In the genomic region with DNA sequence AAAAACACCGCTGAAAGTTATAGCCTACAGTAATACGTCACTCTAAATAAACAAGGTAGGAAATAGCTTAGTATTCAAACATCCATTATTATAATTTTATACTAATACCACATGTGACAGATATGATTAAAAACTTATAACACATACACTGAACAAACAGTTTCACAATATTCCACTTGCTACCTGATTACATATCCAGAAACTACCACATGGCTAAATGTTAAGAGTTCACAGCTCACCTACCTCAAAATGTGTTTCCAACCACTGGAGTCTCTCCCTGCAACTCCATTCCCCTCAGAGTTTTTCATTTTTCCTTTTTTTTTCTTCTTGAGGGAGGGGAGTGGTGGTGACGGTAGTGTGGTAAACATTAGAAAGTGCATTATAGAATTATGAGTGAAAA, we compare ENCODE assay signal across 21 cellular contexts. TPM values are rescaled to one million over a fixed set of nuclear protein-coding genes. Genes with fewer than 3 reads are reported as not detected.
A peak's percentile ranks its signal among the peaks of the same experiment; 100 is the strongest.
DNase-seq lines count a peak whose midpoint lies in the region; ATAC-seq, FAIRE-seq and TF ChIP-seq lines count a peak whose summit lies in the region.
"Had no signal": no experiment of that assay in that cellular context is flagged by ENCODE, and none has a peak within 500 bp of the region (broad histone marks: within the 10 kb centered on the region; RNA-seq: fewer than 3 reads in every experiment).

No MANE protein-coding gene starts in this region.

- peaks cover 78% of the 10 kb centered on the region for H3K4me1 Mint-ChIP-seq in activated naive CD4-positive, alpha-beta T cell treated with anti-CD3 and anti-CD28 coated beads, Interleukin-2, amount 50 U/mL, for 24 hours
- peaks cover 54 to 81% (median 59%) of the 10 kb centered on the region in 4 donors for H3K4me1 Mint-ChIP-seq in CD4-positive, CD25-positive, alpha-beta regulatory T cell

- in situ Hi-C loops in K562 (cut with MboI): no loop called here
- in situ Hi-C loops in KBM-7 (cut with MboI; ENCODE audit: low pct_unique_long_range_greater_than_20kb, low sequenced_read_pairs): no loop called here
- in situ Hi-C loops in brain microvascular endothelial cell (cut with HindIII; ENCODE audit: low pct_ligation_motif_present, low sequenced_read_pairs): no loop called here

- peaks cover 14% of the 10 kb centered on the region for H3K36me3 Mint-ChIP-seq in activated naive CD4-positive, alpha-beta T cell treated with anti-CD3 and anti-CD28 coated beads, Interleukin-2, amount 50 U/mL, for 24 hours
- peaks cover 17% of the 10 kb centered on the region for H3K36me3 Mint-ChIP-seq in CD4-positive, CD25-positive, alpha-beta regulatory T cell

- H2AFZ ChIP-seq in K562 (ENCODE audit: low read depth, low read length): no peak overlapping the region

- POLR2A ChIA-PET in K562 (lab: Yijun Ruan, JAX): interaction anchor here (0.6 to 4.5 kb wide), 3 partner anchors 10 to 37 kb away, joined by 3 to 26 read pairs (median 5); no protein-coding TSS in a partner anchor

- TF ChIP-seq RAD21 in K562 (CRISPR knock-in tag; conservative IDR thresholded peaks at IDR 0.05 in 1 of 2, IDR thresholded peaks at IDR 0.05 in 1 of 2): no peak

- peaks cover 98% of the 10 kb centered on the region for H3K79me2 ChIP-seq in K562 (ENCODE audit: control insufficient read depth, insufficient read depth, low read length)

- ATAC-seq in CD4-positive, CD25-positive, alpha-beta regulatory T cell (ENCODE audit: low read depth in 2 of 2): no peak
- ATAC-seq in K562: 0 out of 3 replicates have a peak, but pooled peaks have one; percentile 8
- peak in 1 of 4 donors; percentile 36 for ATAC-seq in psoas muscle
- ATAC-seq: HepG2, PC-3 had no signal

- no peaks in the 10 kb centered on the region for H3K9me1 ChIP-seq in K562 (ENCODE audit: control insufficient read depth, insufficient read depth, low read length)

- no TSS peak for BruUV-seq in K562 (replicated peaks; lab: Mats Ljungman, UMichigan)

- no peak overlapping the region for H3K4me2 ChIP-seq in K562 (ENCODE audit: insufficient read depth, low read length)
- H3K4me2 ChIP-seq: SK-N-SH had no signal

- H3K27ac ChIP-seq in CD4-positive, CD25-positive, alpha-beta regulatory T cell (ENCODE audit: insufficient read depth, low read length, poor library complexity, severe bottlenecking): no peak overlapping the region
- H3K27ac ChIP-seq in K562 (ENCODE audit: extremely low read depth, low read depth, low read length) (no peak overlapping the region), psoas muscle (peak overlapping the region; percentile 17), brain microvascular endothelial cell (no peak overlapping the region)

- peak overlapping the region; percentile 37 for H3K4me3 ChIP-seq in CD4-positive, CD25-positive, alpha-beta regulatory T cell (ENCODE audit: low read depth, low read length)
- no peak overlapping the region for H3K4me3 ChIP-seq in K562
- no peak overlapping the region for H3K4me3 ChIP-seq in psoas muscle
- H3K4me3 ChIP-seq in brain microvascular endothelial cell (ENCODE audit: low read depth, low read length): no peak overlapping the region

- peaks cover 56% of the 10 kb centered on the region for H3K4me1 ChIP-seq in CD4-positive, CD25-positive, alpha-beta regulatory T cell (ENCODE audit: control insufficient read depth, insufficient read depth, low read length, poor library complexity, severe bottlenecking)
- H3K4me1 ChIP-seq in K562 (replicated peaks in 1 of 2; ENCODE audit: control insufficient read depth in 2 of 2, insufficient read depth in 2 of 2, low read length in 2 of 2): no peaks in the 10 kb centered on the region
- peaks cover 87% of the 10 kb centered on the region for H3K4me1 ChIP-seq in psoas muscle

- 89% methylated on average over 3 of the region's 3 CpGs for WGBS in K562 (ENCODE audit: insufficient coverage, low coverage, missing lambda C conversion rate)
- 59 to 80% (median 69%) methylated on average over 3 of the region's 3 CpGs for WGBS in psoas muscle, 3 donors

- no peaks in the 10 kb centered on the region for H4K20me1 ChIP-seq in K562 (replicated peaks; ENCODE audit: control insufficient read depth, insufficient read depth, low read length)

- H3K9me3 ChIP-seq in CD4-positive, CD25-positive, alpha-beta regulatory T cell (ENCODE audit: control insufficient read depth in 2 of 2, low read length in 2 of 2): peaks cover 9 to 14% of the 10 kb centered on the region in 2 experiments
- H3K9me3 ChIP-seq in K562 (replicated peaks; ENCODE audit: control insufficient read depth, insufficient read depth, low read depth, low read length) (peaks cover 5% of the 10 kb centered on the region; the same call in 1 of the 2 replicates), psoas muscle (no peaks in the 10 kb centered on the region)
- H3K9me3 ChIP-seq: SK-N-SH had no signal

- no peaks in the 10 kb centered on the region for H3K27me3 Mint-ChIP-seq in activated naive CD4-positive, alpha-beta T cell treated with anti-CD3 and anti-CD28 coated beads, Interleukin-2, amount 50 U/mL, for 24 hours
- no peaks in the 10 kb centered on the region for H3K27me3 Mint-ChIP-seq in CD4-positive, CD25-positive, alpha-beta regulatory T cell

- peak overlapping the region; percentile 77 for H3K27ac Mint-ChIP-seq in activated naive CD4-positive, alpha-beta T cell treated with anti-CD3 and anti-CD28 coated beads, Interleukin-2, amount 50 U/mL, for 24 hours
- H3K27ac Mint-ChIP-seq in CD4-positive, CD25-positive, alpha-beta regulatory T cell: no peak overlapping the region

- CTCF ChIA-PET in K562 (lab: Yijun Ruan, JAX; ENCODE audit: low intra/inter-chr PET ratio): no interaction called here

- no peak overlapping the region for H3K9ac ChIP-seq in K562 (ENCODE audit: insufficient read depth in 1 of 2, low read depth in 2 of 2, low read length in 2 of 2)
- H3K9ac ChIP-seq: SK-N-SH had no signal

- no peak for TF ChIP-seq EP300 in K562 (IDR thresholded peaks at IDR 0.05; ENCODE audit: low read length)

- no peak for TF ChIP-seq POLR2A in K562 (conservative IDR thresholded peaks at IDR 0.05)

- intact Hi-C loops in K562 (cut with micrococcal nuclease) (no loop called here), psoas muscle (cut with DNase I) (no loop called here)

- no peaks in the 10 kb centered on the region for H3K27me3 ChIP-seq in CD4-positive, CD25-positive, alpha-beta regulatory T cell (ENCODE audit: control insufficient read depth, insufficient read depth, low read length)
- H3K27me3 ChIP-seq in K562 (ENCODE audit: control insufficient read depth in 2 of 2, insufficient read depth in 2 of 2, low read length in 2 of 2) (no peaks in the 10 kb centered on the region), psoas muscle (ENCODE audit: insufficient read depth in 3 of 3, low read length in 2 of 3) (no peaks in the 10 kb centered on the region), brain microvascular endothelial cell (replicated peaks) (no peaks in the 10 kb centered on the region)

- FAIRE-seq in K562 (lab: Jason Lieb, UNC): no peak
- FAIRE-seq: D721Med, GM18507, H54, HepG2 had no signal

- DNase-seq in activated naive CD4-positive, alpha-beta T cell treated with Interleukin-2 at 50 U/mL for 16 hours: no peak
- DNase-seq in CD4-positive, CD25-positive, alpha-beta regulatory T cell: no peak
- DNase-seq in K562 (ENCODE audit: extremely low read depth in 1 of 4, low spot score in 3 of 4) (no peak), psoas muscle (no peak), KBM-7 (no peak), brain microvascular endothelial cell (no peak)
- DNase-seq: AML-193; C1 segment of cervical spinal cord; MM.1S; NCI-H2029; NCI-H446 treated with DMSO at 0.1 percent for 48 hours; NCI-H526; NCI-H82; NK-92 treated with Interleukin-12 subunit alpha and Interleukin-12 subunit beta, amount 100 ng/mL, for 24 hours; PC-3; SK-N-SH had no signal

- H3K36me3 ChIP-seq in CD4-positive, CD25-positive, alpha-beta regulatory T cell (ENCODE audit: control insufficient read depth, insufficient read depth, low read length): peaks cover 20% of the 10 kb centered on the region
- peaks cover 25% of the 10 kb centered on the region; the same call in 2 of the 3 replicates for H3K36me3 ChIP-seq in K562 (ENCODE audit: control insufficient read depth, insufficient read depth, low read length)
- peaks cover 0 to 4% of the 10 kb centered on the region in 2 donors for H3K36me3 ChIP-seq in psoas muscle (ENCODE audit: insufficient read depth in 1 of 2, low read depth in 1 of 2)
- peaks cover 8% of the 10 kb centered on the region for H3K36me3 ChIP-seq in brain microvascular endothelial cell (replicated peaks)

- TF ChIP-seq CTCF in K562 (IDR thresholded peaks at IDR 0.05 in 2 of 3, conservative IDR thresholded peaks at IDR 0.05 in 1 of 3; ENCODE audit: insufficient read depth in 2 of 3, low read depth in 1 of 3, low read length in 3 of 3) (no peak), psoas muscle (IDR thresholded peaks at IDR 0.05) (no peak), brain microvascular endothelial cell (IDR thresholded peaks at IDR 0.05; ENCODE audit: low read depth, low read length, missing control alignments) (no peak)

- H3K9me3 Mint-ChIP-seq in activated naive CD4-positive, alpha-beta T cell treated with anti-CD3 and anti-CD28 coated beads, Interleukin-2, amount 50 U/mL, for 24 hours: no peaks in the 10 kb centered on the region
- peaks cover 0 to 15% (median 1%) of the 10 kb centered on the region in 7 donors for H3K9me3 Mint-ChIP-seq in CD4-positive, CD25-positive, alpha-beta regulatory T cell

- H3K4me3 Mint-ChIP-seq in activated naive CD4-positive, alpha-beta T cell treated with anti-CD3 and anti-CD28 coated beads, Interleukin-2, amount 50 U/mL, for 24 hours: no peak overlapping the region
- H3K4me3 Mint-ChIP-seq in CD4-positive, CD25-positive, alpha-beta regulatory T cell: no peak overlapping the region

RNA-seq across cellular contexts. Expression of a gene that starts 12.1 kb away (rescaled TPM):
- 84.0 TPM for total RNA-seq in CD4-positive, CD25-positive, alpha-beta regulatory T cell
- polyA plus RNA-seq in CD4-positive, CD25-positive, alpha-beta regulatory T cell: 10 to 100 TPM; 11.3 to 16.2 (median 14.5) TPM
- 131 and 332 TPM in 2 replicates for total RNA-seq in K562 (2011; cell fraction: chromatin; rRNA removed; ENCODE audit: low replicate concordance)
- total RNA-seq in K562 (2011; cell fraction: nucleolus; rRNA removed): 38.0 and 56.7 TPM in 2 replicates
- total RNA-seq in K562 (2011; cell fraction: nucleoplasm; rRNA removed): 86.9 and 126 TPM in 2 replicates
- total RNA-seq in K562 (2014; rRNA removed) (18.1 and 22.6 TPM in 2 replicates), K562 (2014; rRNA removed; fragmentation: Illumina TruSeq; extraction: Trizol) (37.6 and 47.4 TPM in 2 replicates), K562 (2015; rRNA removed; fragmentation: Illumina TruSeq; extraction: Trizol) (32.3 and 35.2 TPM in 2 replicates), K562 (2021) (41.0 and 43.2 TPM in 2 replicates), psoas muscle (10 to 100 TPM; 34.0 to 46.7 (median 41.0) TPM)
- polyA plus RNA-seq in K562 (2011; rRNA removed) (31.7 and 46.6 TPM in 2 replicates), K562 (2014; fragmentation: Illumina TruSeq; extraction: Trizol) (18.8 and 19.7 TPM in 2 replicates), K562 (2014; fragmentation: Nextera tagmentation; extraction: Ambion mirVana) (10 to 100 TPM; 13.9 to 15.9 TPM), K562 (2014; rRNA removed) (14.2 and 17.0 TPM in 2 replicates), psoas muscle (1 to 10 TPM; 2.7 to 9.5 (median 6.4) TPM)
- polyA plus RNA-seq in K562 (2011; cell fraction: cytosol; rRNA removed): 9.1 and 16.2 TPM in 2 replicates
- polyA plus RNA-seq in K562 (2011; cell fraction: nucleus; rRNA removed): 58.1 and 62.5 TPM in 2 replicates
- polyA plus RNA-seq in K562 (2012): 11.7 and 13.1 TPM in 2 replicates
- polyA minus RNA-seq in K562 (2011; rRNA and poly(A)+ RNA removed): 205 and 242 TPM in 2 replicates
- polyA minus RNA-seq in K562 (2011; cell fraction: cytosol; rRNA and poly(A)+ RNA removed): 41.3 and 55.6 TPM in 2 replicates
- 123 and 176 TPM in 2 replicates for polyA minus RNA-seq in K562 (2011; cell fraction: nucleus; rRNA and poly(A)+ RNA removed)
